16 cellular contexts compared by ENCODE assay signal in the genomic region with DNA sequence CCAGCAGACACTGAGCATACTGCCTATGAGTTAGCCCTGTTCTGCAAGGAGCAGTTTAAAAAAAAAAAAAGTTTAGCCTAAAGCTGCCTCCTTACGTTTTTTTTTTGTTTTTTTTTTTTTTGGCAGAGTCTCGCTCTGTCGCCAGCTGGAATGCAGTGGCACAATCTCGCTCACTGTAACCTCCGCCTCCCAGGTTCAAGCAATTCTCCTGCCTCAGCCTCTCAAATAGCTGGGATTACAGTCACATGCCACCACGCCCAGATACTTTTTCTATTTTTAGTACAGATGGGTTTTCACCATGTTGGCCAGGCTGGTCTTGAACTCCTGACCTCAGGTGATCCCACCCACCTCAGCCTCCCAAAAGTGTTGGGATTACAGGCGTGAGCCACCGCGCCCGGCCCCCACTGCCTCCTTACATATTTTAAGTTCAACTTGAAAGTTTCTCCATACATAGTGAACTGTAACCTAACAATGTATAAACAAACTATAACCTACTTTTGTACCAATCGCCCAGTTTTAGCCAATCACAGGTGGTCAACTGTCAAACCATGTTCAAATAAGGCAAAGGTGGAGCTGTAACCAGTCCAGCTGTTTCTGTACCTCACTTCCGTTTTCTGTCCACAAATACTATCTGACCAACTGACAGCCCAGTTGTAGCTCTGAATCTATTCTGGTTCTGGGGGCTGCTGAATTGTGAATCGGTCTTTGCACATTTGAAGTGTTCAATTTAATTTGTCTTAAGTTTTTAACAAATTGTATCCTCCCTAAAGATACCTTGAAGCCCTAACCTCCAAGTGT. TPM values are rescaled to one million over a fixed set of nuclear protein-coding genes. Genes with fewer than 3 reads are reported as not detected.
A peak's percentile ranks its signal among the peaks of the same experiment; 100 is the strongest.
DNase-seq lines count a peak whose midpoint lies in the region; ATAC-seq, FAIRE-seq and TF ChIP-seq lines count a peak whose summit lies in the region.
"Had no signal": no experiment of that assay in that cellular context is flagged by ENCODE, and none has a peak within 500 bp of the region (broad histone marks: within the 10 kb centered on the region; RNA-seq: fewer than 3 reads in every experiment).

No MANE protein-coding gene starts in this region.

- H3K79me1 ChIP-seq in IMR-90 (ENCODE audit: low read depth in 1 of 2, low read length in 2 of 2), result no peaks in the 10 kb centered on the region

- H3K9me1 ChIP-seq in IMR-90 (ENCODE audit: insufficient read depth, low read length), result no peaks in the 10 kb centered on the region

- no peaks in the 10 kb centered on the region for H3K4me1 Mint-ChIP-seq in effector memory CD8-positive, alpha-beta T cell (ENCODE audit: low read depth in 2 of 2)
- H3K4me1 Mint-ChIP-seq: B cell had no signal

- peak; percentile 23 for FAIRE-seq in GM12891 (lab: Jason Lieb, UNC)

- H3K27me3 Mint-ChIP-seq in effector memory CD8-positive, alpha-beta T cell, result no peaks in the 10 kb centered on the region
- H3K27me3 Mint-ChIP-seq: B cell; CD8-positive, alpha-beta memory T cell had no signal

- no peaks in the 10 kb centered on the region for H3K9me2 ChIP-seq in PC-9 (ENCODE audit: insufficient read depth)

- no peaks in the 10 kb centered on the region for H3K9me3 Mint-ChIP-seq in effector memory CD8-positive, alpha-beta T cell
- H3K9me3 Mint-ChIP-seq: CD8-positive, alpha-beta memory T cell; HFFc6 had no signal

- H3K4me1 ChIP-seq in IMR-90 (ENCODE audit: control insufficient read depth, insufficient read depth, low read length) (no peaks in the 10 kb centered on the region), PC-9 (replicated peaks; ENCODE audit: insufficient read depth) (no peaks in the 10 kb centered on the region)
- H3K4me1 ChIP-seq: BLaER1 treated with 17β-estradiol and CSF1 and Interleukin-3, amounts not matched to agents 10 nM and 100 nM had no signal

- DNase-seq in EH (ENCODE audit: low read depth), result peak; percentile 1
- no peak for DNase-seq in GM12891 (ENCODE audit: insufficient read length, low spot score)
- DNase-seq in IMR-90, result no peak
- peak; percentile 0 for DNase-seq in left kidney (ENCODE audit: low read depth, low spot score)
- no peak for DNase-seq in NCI-H748 treated with DMSO at 0.1 percent for 48 hours (lab: John Stamatoyannopoulos, UW)
- DNase-seq in PC-9, result no peak
- no peak for DNase-seq in effector memory CD8-positive, alpha-beta T cell
- DNase-seq: CD8-positive, alpha-beta memory T cell; COR-L47; GDM1; GM23248; HCEC 1CT; HFFc6 had no signal

- H3K4me2 ChIP-seq in IMR-90 (ENCODE audit: low read depth, low read length) (no peak overlapping the region), PC-9 (no peak overlapping the region)
- H3K4me2 ChIP-seq: BLaER1 treated with 17β-estradiol and CSF1 and Interleukin-3, amounts not matched to agents 10 nM and 100 nM had no signal

- no peaks in the 10 kb centered on the region; the same call in 1 of the 2 replicates for H3F3A ChIP-seq in PC-9 (ENCODE audit: insufficient read depth, low read depth)

- H4K20me1 ChIP-seq in IMR-90 (ENCODE audit: insufficient read depth, low read length), result no peaks in the 10 kb centered on the region
- H4K20me1 ChIP-seq in PC-9 (ENCODE audit: insufficient read depth), result no peaks in the 10 kb centered on the region
- H4K20me1 ChIP-seq: BLaER1 treated with 17β-estradiol and CSF1 and Interleukin-3, amounts not matched to agents 10 nM and 100 nM had no signal

- H3K18ac ChIP-seq in IMR-90 (ENCODE audit: low read depth, low read length), result no peak overlapping the region

- H3K4me3 ChIP-seq in IMR-90 (ENCODE audit: insufficient read depth, low read depth, low read length) (no peak overlapping the region), PC-9 (no peak overlapping the region)
- H3K4me3 ChIP-seq: BLaER1 treated with 17β-estradiol and CSF1 and Interleukin-3, amounts not matched to agents 10 nM and 100 nM; GM23248 had no signal

- H4K8ac ChIP-seq in IMR-90 (ENCODE audit: low read depth in 2 of 2, low read length in 2 of 2), result no peak overlapping the region

- H3K4me3 Mint-ChIP-seq in effector memory CD8-positive, alpha-beta T cell, result no peak overlapping the region
- H3K4me3 Mint-ChIP-seq: B cell; CD8-positive, alpha-beta memory T cell; HFFc6 had no signal

- 80% methylated on average over 5 of the region's 13 CpGs; no CpG with 5 or more reads in 1 of the 2 experiments for WGBS in IMR-90 (ENCODE audit: extremely low coverage in 2 of 2, insufficient read length in 1 of 2), 2 experiments

- BruUV-seq in IMR-90 (replicated peaks; lab: Mats Ljungman, UMichigan), result no TSS peak
- BruUV-seq in PC-9 (replicated peaks; lab: Mats Ljungman, UMichigan), result no TSS peak

- no peaks in the 10 kb centered on the region for H3K36me3 ChIP-seq in IMR-90 (ENCODE audit: control insufficient read depth, insufficient read depth, low read length)
- H3K36me3 ChIP-seq in PC-9 (ENCODE audit: low read depth), result no peaks in the 10 kb centered on the region

- H3K23ac ChIP-seq in IMR-90 (ENCODE audit: low read depth, low read length), result no peak overlapping the region

- no peaks in the 10 kb centered on the region for H3K27me3 ChIP-seq in IMR-90 (ENCODE audit: control insufficient read depth, insufficient read depth, low read length)
- H3K27me3 ChIP-seq in PC-9 (ENCODE audit: insufficient read depth, low read depth), result no peaks in the 10 kb centered on the region
- H3K27me3 ChIP-seq: BLaER1 treated with 17β-estradiol and CSF1 and Interleukin-3, amounts not matched to agents 10 nM and 100 nM had no signal

- peak overlapping the region; percentile 37 for H2AK9ac ChIP-seq in IMR-90 (replicated peaks; ENCODE audit: low read depth, low read length, poor library complexity)

- in situ Hi-C loops in IMR-90 (cut with MboI; ENCODE audit: low sequenced_read_pairs), result no loop called here

- no peak overlapping the region for H2BK20ac ChIP-seq in IMR-90 (ENCODE audit: low read depth, low read length)

- H2AK5ac ChIP-seq in IMR-90 (ENCODE audit: low read depth, low read length), result no peak overlapping the region

- TF ChIP-seq POLR2A in GM12891 (IDR thresholded peaks at IDR 0.05; ENCODE audit: low read depth, low read length) (no peak), IMR-90 (IDR thresholded peaks at IDR 0.05; ENCODE audit: low read depth, low read length) (no peak)

- dilution Hi-C loops in IMR-90 (cut with HindIII; ENCODE audit: low sequenced_read_pairs, unreplicated experiment), result no loop called here

- no peak overlapping the region for H4K91ac ChIP-seq in IMR-90 (ENCODE audit: insufficient read depth, low read depth, low read length)

- H2BK15ac ChIP-seq in IMR-90 (ENCODE audit: low read depth, low read length), result no peak overlapping the region

- no peak overlapping the region for H2AFZ ChIP-seq in IMR-90 (replicated peaks; ENCODE audit: low read length, poor library complexity)
- no peak overlapping the region for H2AFZ ChIP-seq in PC-9
- H2AFZ ChIP-seq: GM23248 had no signal

- ATAC-seq in IMR-90 (ENCODE audit: low read depth) (no peak), HG02798 (IDR thresholded peaks at IDR 0.05; ENCODE audit: poor library complexity, unreplicated experiment) (no peak)
- no peak for ATAC-seq in effector memory CD8-positive, alpha-beta T cell (replicated peaks)

- no peak overlapping the region for H3K9ac ChIP-seq in IMR-90 (ENCODE audit: low read depth, low read length)
- H3K9ac ChIP-seq: BLaER1 treated with 17β-estradiol and CSF1 and Interleukin-3, amounts not matched to agents 10 nM and 100 nM; GM23248 had no signal

- no peaks in the 10 kb centered on the region for H3K9me3 ChIP-seq in IMR-90 (ENCODE audit: control insufficient read depth, insufficient read depth, low read length)
- H3K9me3 ChIP-seq in PC-9 (ENCODE audit: insufficient read depth, low read depth), result no peaks in the 10 kb centered on the region

- CTCF ChIA-PET in IMR-90 (lab: Yijun Ruan, JAX), result no interaction called here
- CTCF ChIA-PET in PC-9 (lab: Charles Lee), result interaction anchor here (0.6 kb wide), 1 partner anchor 1812 kb away, joined by 4 read pairs; no protein-coding TSS in a partner anchor

- H3K36me3 Mint-ChIP-seq in effector memory CD8-positive, alpha-beta T cell (ENCODE audit: insufficient read depth), result peaks cover 16% of the 10 kb centered on the region

- no peak overlapping the region for H3K4ac ChIP-seq in IMR-90 (ENCODE audit: low read depth, low read length)

- peak overlapping the region in 1 of 2 donors; percentile 31 for H3K27ac Mint-ChIP-seq in effector memory CD8-positive, alpha-beta T cell
- H3K27ac Mint-ChIP-seq: B cell, HFFc6 had no signal

- H3K27ac ChIP-seq in IMR-90 (ENCODE audit: insufficient read depth, low read length) (no peak overlapping the region), PC-9 (no peak overlapping the region)
- H3K27ac ChIP-seq: BLaER1 treated with 17β-estradiol and CSF1 and Interleukin-3, amounts not matched to agents 10 nM and 100 nM; GM23248 had no signal

- H3K79me2 ChIP-seq in PC-9 (ENCODE audit: low read depth), result no peaks in the 10 kb centered on the region

- TF ChIP-seq CTCF in IMR-90 (conservative IDR thresholded peaks at IDR 0.05; ENCODE audit: low read depth, low read length) (no peak), PC-9 (conservative IDR thresholded peaks at IDR 0.05) (no peak)

- H2BK120ac ChIP-seq in IMR-90 (ENCODE audit: low read depth, low read length), result no peak overlapping the region

- H3K56ac ChIP-seq in IMR-90 (ENCODE audit: extremely low read depth, insufficient read depth, low read length), result no peak overlapping the region

- no peak overlapping the region for H2BK5ac ChIP-seq in IMR-90 (ENCODE audit: low read depth, low read length, poor library complexity, severe bottlenecking)

- intact Hi-C loops in IMR-90 (cut with micrococcal nuclease) (no loop called here), PC-9 (cut with micrococcal nuclease; ENCODE audit: unreplicated experiment) (no loop called here)

- no peak overlapping the region for H3K14ac ChIP-seq in IMR-90 (replicated peaks; ENCODE audit: low read depth, low read length)

- no peak for TF ChIP-seq RAD21 in IMR-90 (IDR thresholded peaks at IDR 0.05; ENCODE audit: low read length)

- H4K5ac ChIP-seq in IMR-90 (ENCODE audit: low read depth, low read length), result no peak overlapping the region

- POLR2A ChIA-PET in IMR-90 (lab: Charles Lee; ENCODE audit: unreplicated experiment), result no interaction called here
- POLR2A ChIA-PET in PC-9 (lab: Charles Lee; ENCODE audit: unreplicated experiment), result no interaction called here

TF ChIP-seq in GM12891, 5 proteins besides CTCF, POLR2A, EP300 and RAD21 (continues in another document):
- TF ChIP-seq POU2F2 (IDR thresholded peaks at IDR 0.05; ENCODE audit: low read depth, low read length) (no peak), SPI1 (IDR thresholded peaks at IDR 0.05; ENCODE audit: low read depth, low read length) (peak; percentile 52), TAF1 (IDR thresholded peaks at IDR 0.05; ENCODE audit: low read depth, low read length) (no peak)

TF ChIP-seq in IMR-90, 13 proteins besides CTCF, POLR2A, EP300 and RAD21:
- TF ChIP-seq MAZ (IDR thresholded peaks at IDR 0.05; ENCODE audit: borderline replicate concordance, low read depth, low read length), result no peak
TF ChIP-seq in IMR-90: peak in this region for 0.

RNA-seq across cellular contexts. Expression of a gene that starts 17.1 kb away (rescaled TPM):
- 1.8 TPM for polyA plus RNA-seq in GM12891 (2012; ENCODE audit: low read depth, missing spikeins)
- 0.18 and 1.7 TPM in 2 replicates for total RNA-seq in IMR-90 (2012; rRNA removed)
- polyA plus RNA-seq in IMR-90 (2012; rRNA removed), result 0.87 and 1.4 TPM in 2 replicates
- 0.27 and 0.42 TPM in 2 replicates for polyA plus RNA-seq in IMR-90 (2012; cell fraction: cytosol; rRNA removed)
- polyA plus RNA-seq in IMR-90 (2012; cell fraction: nucleus; rRNA removed; ENCODE audit: low replicate concordance), result 0.32 and 1.1 TPM in 2 replicates
- total RNA-seq in PC-9 (2021), result 4.6 and 4.8 TPM in 2 replicates
- total RNA-seq: GM23248 had no signal

Comparison
In these comparisons a context has a peak if more than half of its experiments do, and no peak if none do; other contexts are left out.
1. DNase-seq: peak in EH (single experiment) and left kidney (single experiment); none in GM12891 (single experiment), IMR-90 (single experiment), NCI-H748 treated with DMSO at 0.1 percent for 48 hours (single experiment), PC-9 (0 of 2) and effector memory CD8-positive, alpha-beta T cell (0 of 3).